In genomic region chr1:85276290-85277026, GRCh38 we compare ENCODE assay signal across 8 cellular contexts. TPM values are rescaled to one million over a fixed set of nuclear protein-coding genes. Genes with fewer than 3 reads are reported as not detected.
DNase-seq lines count a peak whose midpoint lies in the region; ATAC-seq and TF ChIP-seq lines count a peak whose summit lies in the region.

BCL10 (minus strand) TSS chr1:85276632; CDS start chr1:85276352, 280 bp downstream.

- intact Hi-C loops in natural killer cell (cut with micrococcal nuclease), result loop anchor here (1.0 to 10.0 kb wide), 3 partner anchors 17 to 1638 kb away; partner anchors contain the start of genes C1orf52, HS2ST1 and SELENOF

- TF ChIP-seq CTCF in natural killer cell (IDR thresholded peaks at IDR 0.05), result no peak

- no peaks in the 10 kb centered on the region for H3K27me3 ChIP-seq in H7 (ENCODE audit: control insufficient read depth, insufficient read depth, low read length)

- peak within 1 kb of the TSS; percentile 86 for H3K4me3 Mint-ChIP-seq in natural killer cell

- H3K4me3 ChIP-seq in H7 (ENCODE audit: insufficient read depth, low read depth, low read length), result peak within 1 kb of the TSS; percentile 63

- no peaks in the 10 kb centered on the region for H3K36me3 Mint-ChIP-seq in natural killer cell

- peak within 1 kb of the TSS; percentile 88 to 90 for H3K27ac Mint-ChIP-seq in natural killer cell

- no peaks in the 10 kb centered on the region for H3K36me3 ChIP-seq in H7 (replicated peaks; ENCODE audit: control insufficient read depth, insufficient read depth, low read length)

- no peaks in the 10 kb centered on the region for H3K9me3 Mint-ChIP-seq in natural killer cell

- ATAC-seq in natural killer cell, result peak; percentile 94 to 99 (median 96)

- DNase-seq in ELF-1 (ENCODE audit: low read depth, low spot score), result peak; percentile 99
- peak; percentile 97 for DNase-seq in H7
- peak; percentile 99 for DNase-seq in M059J (ENCODE audit: low read depth)
- DNase-seq in SHP77 (lab: John Stamatoyannopoulos, UW), result peak; percentile 96 to 100
- DNase-seq in activated effector memory CD4-positive, alpha-beta T cell treated with Interleukin-2 at 50 U/mL for 16 hours, result peak; percentile 98
- peak; percentile 95 for DNase-seq in fibroblast of peridontal ligament (ENCODE audit: extremely low read depth)
- peak; percentile 97 for DNase-seq in natural killer cell
- DNase-seq in stimulated activated naive CD4-positive, alpha-beta T cell treated with Interleukin-2 at 50 U/mL for 16 hours (lab: John Stamatoyannopoulos, UW), result peak; percentile 97

- peaks cover 5 to 9% of the 10 kb centered on the region in 2 donors for H3K27me3 Mint-ChIP-seq in natural killer cell (ENCODE audit: low read depth in 2 of 2)

- H3K4me1 Mint-ChIP-seq in natural killer cell, result peaks cover 36 to 37% of the 10 kb centered on the region in 2 donors

RNA-seq across cellular contexts. Expression of gene BCL10, which starts in this region (rescaled TPM):
- total RNA-seq in H7 (2014; rRNA removed; shearing (Covaris generic)), result 23.0 and 26.3 TPM in 2 replicates
- total RNA-seq in M059J (2014; rRNA removed; shearing (Covaris generic)), result 35.6 and 42.2 TPM in 2 replicates
- 10 to 100 TPM; 46.3 to 49.2 (median 48.7) TPM for total RNA-seq in natural killer cell

Comparison
In these comparisons a context has a peak if more than half of its experiments do, and no peak if none do; other contexts are left out.
1. Peak in every context shown above with its lines: DNase-seq, ATAC-seq and H3K4me3 ChIP-seq.